In the genomic region with DNA sequence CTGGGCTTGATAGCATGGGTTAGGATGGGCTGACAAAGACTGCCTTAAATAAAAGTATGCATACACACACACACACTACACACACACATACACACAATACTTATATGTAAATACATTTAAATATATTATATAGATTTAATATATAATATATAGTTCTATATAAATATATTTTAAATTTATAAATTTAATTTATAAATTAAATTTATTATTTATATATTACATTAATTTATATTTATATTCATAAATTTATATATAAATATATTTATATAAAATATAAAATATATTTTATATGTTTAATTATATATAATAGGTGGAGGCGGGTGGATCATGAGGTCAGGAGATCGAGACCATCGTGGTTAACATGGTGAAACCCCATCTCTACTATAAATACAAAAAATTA, we compare ENCODE assay signal across 33 cellular contexts.
"Had no signal": no experiment of that assay in that cellular context is flagged by ENCODE, and none has a peak within 500 bp of the region (broad histone marks: within the 10 kb centered on the region; RNA-seq: fewer than 3 reads in every experiment).

No MANE protein-coding gene starts in this region.

- H3K27ac ChIP-seq: ascending aorta, breast epithelium, cardiac muscle cell, coronary artery, dorsolateral prefrontal cortex, esophagus muscularis mucosa, foreskin keratinocyte, gastroesophageal sphincter, heart right ventricle, VCaP had no signal

- H3K4me1 ChIP-seq: breast epithelium, foreskin keratinocyte, gastroesophageal sphincter had no signal

- H3K27me3 ChIP-seq: ascending aorta, cardiac muscle cell, dorsolateral prefrontal cortex, esophagus muscularis mucosa, foreskin keratinocyte, gastroesophageal sphincter, heart right ventricle had no signal

- H3K9me3 ChIP-seq: ascending aorta, breast epithelium, esophagus muscularis mucosa, gastroesophageal sphincter, heart right ventricle had no signal

- H3K9me3 Mint-ChIP-seq: activated B cell treated with CpG ODN at 0.5 μM for 24 hours; activated CD4-positive, alpha-beta memory T cell treated with anti-CD3 and anti-CD28 coated beads for 36 hours; activated CD4-positive, alpha-beta T cell treated with anti-CD3 and anti-CD28 coated beads, Interleukin-2, amount 10 ng/mL, durations not matched to agents 24 days and 14 days; activated naive CD4-positive, alpha-beta T cell treated with anti-CD3 and anti-CD28 coated beads, Interleukin-2, amount 10 ng/mL, durations not matched to agents 7 days and 5 days; activated naive CD4-positive, alpha-beta T cell treated with anti-CD3 and anti-CD28 coated beads, Interleukin-2, amount 50 U/mL, for 72 hours; activated naive CD8-positive, alpha-beta T cell treated with anti-CD3 and anti-CD28 coated beads, Interleukin-2, amount 10 ng/mL, durations not matched to agents 7 days and 5 days; activated T-cell treated with anti-CD3 and anti-CD28 coated beads, Interleukin-2, amount 50 U/mL, for 24 hours; activated T-cell treated with anti-CD3 and anti-CD28 coated beads, Interleukin-2, amount 50 U/mL, for 72 hours; dendritic cell treated with granulocyte-macrophage colony-stimulating factor and Interleukin-4, amounts not matched to agents 40 ng/mL and 50 ng/mL, for 4 days; endodermal cell had no signal

- H3K27ac Mint-ChIP-seq: activated B cell treated with CpG ODN at 0.5 μM for 24 hours; activated CD4-positive, alpha-beta memory T cell treated with anti-CD3 and anti-CD28 coated beads for 36 hours; activated CD4-positive, alpha-beta T cell treated with anti-CD3 and anti-CD28 coated beads for 36 hours; activated CD4-positive, alpha-beta T cell treated with anti-CD3 and anti-CD28 coated beads, Interleukin-2, amount 10 ng/mL, durations not matched to agents 24 days and 14 days; activated CD8-positive, alpha-beta memory T cell treated with anti-CD3 and anti-CD28 coated beads, Interleukin-2, amount 10 ng/mL, durations not matched to agents 7 days and 5 days; activated CD8-positive, alpha-beta T cell treated with anti-CD3 and anti-CD28 coated beads, Interleukin-2, amount 10 ng/mL, durations not matched to agents 7 days and 5 days; activated naive CD4-positive, alpha-beta T cell treated with anti-CD3 and anti-CD28 coated beads, Interleukin-2, amount 10 ng/mL, durations not matched to agents 7 days and 5 days; activated naive CD4-positive, alpha-beta T cell treated with anti-CD3 and anti-CD28 coated beads, Interleukin-2, amount 50 U/mL, for 72 hours; activated naive CD8-positive, alpha-beta T cell treated with anti-CD3 and anti-CD28 coated beads, Interleukin-2, amount 10 ng/mL, durations not matched to agents 7 days and 5 days; activated T-cell treated with anti-CD3 and anti-CD28 coated beads, Interleukin-2, amount 50 U/mL, for 24 hours; activated T-cell treated with anti-CD3 and anti-CD28 coated beads, Interleukin-2, amount 50 U/mL, for 72 hours; brain; dendritic cell treated with granulocyte-macrophage colony-stimulating factor and Interleukin-4, amounts not matched to agents 40 ng/mL and 50 ng/mL, for 4 days; endodermal cell had no signal

- H3K36me3 ChIP-seq: ascending aorta, breast epithelium, cardiac muscle cell, esophagus muscularis mucosa, gastroesophageal sphincter, heart right ventricle had no signal

- H3K36me3 Mint-ChIP-seq: activated CD4-positive, alpha-beta memory T cell treated with anti-CD3 and anti-CD28 coated beads for 36 hours; activated CD8-positive, alpha-beta memory T cell treated with anti-CD3 and anti-CD28 coated beads, Interleukin-2, amount 10 ng/mL, durations not matched to agents 7 days and 5 days; activated naive CD4-positive, alpha-beta T cell treated with anti-CD3 and anti-CD28 coated beads, Interleukin-2, amount 10 ng/mL, durations not matched to agents 7 days and 5 days; activated naive CD4-positive, alpha-beta T cell treated with anti-CD3 and anti-CD28 coated beads, Interleukin-2, amount 50 U/mL, for 72 hours; activated naive CD8-positive, alpha-beta T cell treated with anti-CD3 and anti-CD28 coated beads, Interleukin-2, amount 10 ng/mL, durations not matched to agents 7 days and 5 days; brain had no signal

- H3K4me3 ChIP-seq: ascending aorta, breast epithelium, cardiac muscle cell, coronary artery, dorsolateral prefrontal cortex, esophagus muscularis mucosa, gastroesophageal sphincter, heart right ventricle had no signal

- H3K4me3 Mint-ChIP-seq: activated B cell treated with CpG ODN at 0.5 μM for 24 hours; activated CD4-positive, alpha-beta memory T cell treated with anti-CD3 and anti-CD28 coated beads for 36 hours; activated CD4-positive, alpha-beta T cell treated with anti-CD3 and anti-CD28 coated beads for 36 hours; activated CD4-positive, alpha-beta T cell treated with anti-CD3 and anti-CD28 coated beads, Interleukin-2, amount 10 ng/mL, durations not matched to agents 24 days and 14 days; activated CD8-positive, alpha-beta memory T cell treated with anti-CD3 and anti-CD28 coated beads, Interleukin-2, amount 10 ng/mL, durations not matched to agents 7 days and 5 days; activated CD8-positive, alpha-beta T cell treated with anti-CD3 and anti-CD28 coated beads, Interleukin-2, amount 10 ng/mL, durations not matched to agents 7 days and 5 days; activated naive CD4-positive, alpha-beta T cell treated with anti-CD3 and anti-CD28 coated beads, Interleukin-2, amount 10 ng/mL, durations not matched to agents 7 days and 5 days; activated naive CD8-positive, alpha-beta T cell treated with anti-CD3 and anti-CD28 coated beads, Interleukin-2, amount 10 ng/mL, durations not matched to agents 7 days and 5 days; activated T-cell treated with anti-CD3 and anti-CD28 coated beads, Interleukin-2, amount 50 U/mL, for 24 hours; activated T-cell treated with anti-CD3 and anti-CD28 coated beads, Interleukin-2, amount 50 U/mL, for 72 hours; brain; dendritic cell treated with granulocyte-macrophage colony-stimulating factor and Interleukin-4, amounts not matched to agents 40 ng/mL and 50 ng/mL, for 4 days; endodermal cell had no signal

- H3K27me3 Mint-ChIP-seq: activated CD4-positive, alpha-beta memory T cell treated with anti-CD3 and anti-CD28 coated beads for 36 hours; activated CD8-positive, alpha-beta memory T cell treated with anti-CD3 and anti-CD28 coated beads, Interleukin-2, amount 10 ng/mL, durations not matched to agents 7 days and 5 days; activated naive CD4-positive, alpha-beta T cell treated with anti-CD3 and anti-CD28 coated beads, Interleukin-2, amount 10 ng/mL, durations not matched to agents 7 days and 5 days; activated T-cell treated with anti-CD3 and anti-CD28 coated beads, Interleukin-2, amount 50 U/mL, for 24 hours; dendritic cell treated with granulocyte-macrophage colony-stimulating factor and Interleukin-4, amounts not matched to agents 40 ng/mL and 50 ng/mL, for 4 days had no signal

- DNase-seq: activated B cell treated with CpG ODN at 0.5 μM for 24 hours; activated CD4-positive, alpha-beta memory T cell treated with anti-CD3 and anti-CD28 coated beads for 36 hours; activated CD4-positive, alpha-beta T cell treated with anti-CD3 and anti-CD28 coated beads for 36 hours; activated CD4-positive, alpha-beta T cell treated with anti-CD3 and anti-CD28 coated beads, Interleukin-2, amount 10 ng/mL, durations not matched to agents 24 days and 14 days; activated CD8-positive, alpha-beta memory T cell treated with anti-CD3 and anti-CD28 coated beads, Interleukin-2, amount 10 ng/mL, durations not matched to agents 7 days and 5 days; activated CD8-positive, alpha-beta memory T cell treated with anti-CD3 and anti-CD28 coated beads, Interleukin-2, amount 50 U/mL, for 4 hours; activated CD8-positive, alpha-beta T cell treated with anti-CD3 and anti-CD28 coated beads, Interleukin-2, amount 10 ng/mL, durations not matched to agents 7 days and 5 days; activated gamma-delta T cell; activated naive CD4-positive, alpha-beta T cell; activated naive CD4-positive, alpha-beta T cell treated with anti-CD3 and anti-CD28 coated beads, Interleukin-2, amount 10 ng/mL, durations not matched to agents 7 days and 5 days; activated naive CD8-positive, alpha-beta T cell treated with anti-CD3 and anti-CD28 coated beads, Interleukin-2, amount 10 ng/mL, durations not matched to agents 7 days and 5 days; activated T-cell treated with anti-CD3 and anti-CD28 coated beads, Interleukin-2, amount 50 U/mL, for 24 hours; activated T-cell treated with anti-CD3 and anti-CD28 coated beads, Interleukin-2, amount 50 U/mL, for 72 hours; central memory CD4-positive, alpha-beta T cell; cerebellar nuclear complex; dorsolateral prefrontal cortex; effector memory CD4-positive, alpha-beta T cell; endodermal cell; erythroblast; foreskin keratinocyte; heart right ventricle; T-helper 2 cell had no signal

- H3K4me1 Mint-ChIP-seq: activated B cell treated with CpG ODN at 0.5 μM for 24 hours; activated CD4-positive, alpha-beta T cell treated with anti-CD3 and anti-CD28 coated beads for 36 hours; activated CD4-positive, alpha-beta T cell treated with anti-CD3 and anti-CD28 coated beads, Interleukin-2, amount 10 ng/mL, durations not matched to agents 24 days and 14 days; activated CD8-positive, alpha-beta memory T cell treated with anti-CD3 and anti-CD28 coated beads, Interleukin-2, amount 10 ng/mL, durations not matched to agents 7 days and 5 days; activated naive CD4-positive, alpha-beta T cell treated with anti-CD3 and anti-CD28 coated beads, Interleukin-2, amount 10 ng/mL, durations not matched to agents 7 days and 5 days; activated naive CD8-positive, alpha-beta T cell treated with anti-CD3 and anti-CD28 coated beads, Interleukin-2, amount 10 ng/mL, durations not matched to agents 7 days and 5 days; brain had no signal

- ATAC-seq: activated CD4-positive, alpha-beta T cell treated with anti-CD3 and anti-CD28 coated beads for 36 hours; activated CD4-positive, CD25-positive, alpha-beta regulatory T cell treated with anti-CD3 and anti-CD28 coated beads, Interleukin-2, amount 50 U/mL, for 24 hours; activated CD8-positive, alpha-beta memory T cell treated with anti-CD3 and anti-CD28 coated beads, Interleukin-2, amount 10 ng/mL, durations not matched to agents 7 days and 5 days; activated CD8-positive, alpha-beta T cell treated with anti-CD3 and anti-CD28 coated beads, Interleukin-2, amount 10 ng/mL, durations not matched to agents 7 days and 5 days; activated naive CD4-positive, alpha-beta T cell treated with anti-CD3 and anti-CD28 coated beads, Interleukin-2, amount 50 U/mL, for 72 hours; activated T-cell treated with anti-CD3 and anti-CD28 coated beads, Interleukin-2, amount 50 U/mL, for 72 hours; foreskin keratinocyte; gastroesophageal sphincter; heart right ventricle had no signal
